In genomic region chr16:85724936-85725335, GRCh38 we compare ENCODE assay signal across 30 cellular contexts. TPM values are rescaled to one million over a fixed set of nuclear protein-coding genes. Genes with fewer than 3 reads are reported as not detected.
"Had no signal": no experiment of that assay in that cellular context is flagged by ENCODE, and none has a peak within 500 bp of the region (broad histone marks: within the 10 kb centered on the region; RNA-seq: fewer than 3 reads in every experiment).

No MANE protein-coding gene starts in this region.

- H3K27me3 Mint-ChIP-seq: activated CD4-positive, alpha-beta memory T cell treated with anti-CD3 and anti-CD28 coated beads for 36 hours; activated CD4-positive, alpha-beta T cell treated with anti-CD3 and anti-CD28 coated beads, Interleukin-2, amount 10 ng/mL, durations not matched to agents 24 days and 14 days; activated naive CD8-positive, alpha-beta T cell treated with anti-CD3 and anti-CD28 coated beads for 36 hours had no signal

- H3K27ac Mint-ChIP-seq: activated CD4-positive, alpha-beta memory T cell treated with anti-CD3 and anti-CD28 coated beads for 36 hours; activated CD4-positive, alpha-beta T cell treated with anti-CD3 and anti-CD28 coated beads, Interleukin-2, amount 10 ng/mL, durations not matched to agents 24 days and 14 days; activated naive CD4-positive, alpha-beta T cell treated with anti-CD3 and anti-CD28 coated beads for 36 hours; activated naive CD8-positive, alpha-beta T cell treated with anti-CD3 and anti-CD28 coated beads for 36 hours; activated T-helper 1 cell treated with anti-CD3 and anti-CD28 coated beads, Interleukin-12 subunit alpha, Interleukin-12 subunit beta, Interleukin-2, Interleukin-4 antibody, amounts not matched to agents 30 ng/mL and 10 ng/mL and 1 ng/mL, durations not matched to agents 14 hours and 24 hours and 36 hours; natural killer cell treated with Interleukin-12 subunit alpha and Interleukin-12 subunit beta and Interleukin-15 and Interleukin-18, amount 100 ng/mL, for 72 hours had no signal

- DNase-seq: activated CD4-positive, alpha-beta memory T cell treated with anti-CD3 and anti-CD28 coated beads for 36 hours; activated CD4-positive, alpha-beta T cell treated with anti-CD3 and anti-CD28 coated beads, Interleukin-2, amount 10 ng/mL, durations not matched to agents 24 days and 14 days; activated CD4-positive, CD25-positive, alpha-beta regulatory T cell treated with anti-CD3 and anti-CD28 coated beads, Interleukin-2, amount 50 U/mL, for 72 hours; activated CD8-positive, alpha-beta memory T cell treated with anti-CD3 and anti-CD28 coated beads, Interleukin-2, amount 50 U/mL, for 4 hours; activated effector memory CD4-positive, alpha-beta T cell treated with anti-CD3 and anti-CD28 coated beads, Interleukin-2, amount 50 U/mL, for 16 hours; activated naive CD4-positive, alpha-beta T cell treated with anti-CD3 and anti-CD28 coated beads for 36 hours; activated naive CD8-positive, alpha-beta T cell treated with anti-CD3 and anti-CD28 coated beads for 36 hours; activated T-cell treated with anti-CD3 and anti-CD28 coated beads, Interleukin-2, amount 50 U/mL, for 1 hour; adrenal gland; aorta; body of pancreas; dermis blood vessel endothelial cell; effector CD8-positive, alpha-beta T cell; esophagus squamous epithelium; left lung; lower lobe of right lung; mesendoderm; mucosa of descending colon; right lobe of liver; stimulated activated CD4-positive, alpha-beta T cell treated with anti-CD3 and anti-CD28 coated beads, Interleukin-2, amount 100 ng/mL, for 48 hours; stimulated activated naive CD8-positive, alpha-beta T cell treated with anti-CD3 and anti-CD28 coated beads, Interleukin-15, Interleukin-2, amounts not matched to agents 100 U/mL and 50 U/mL, for 24 hours; testis; transverse colon had no signal

- H3K4me3 Mint-ChIP-seq: activated CD4-positive, alpha-beta memory T cell treated with anti-CD3 and anti-CD28 coated beads for 36 hours; activated CD4-positive, alpha-beta T cell treated with anti-CD3 and anti-CD28 coated beads, Interleukin-2, amount 10 ng/mL, durations not matched to agents 24 days and 14 days; activated naive CD4-positive, alpha-beta T cell treated with anti-CD3 and anti-CD28 coated beads for 36 hours; activated naive CD8-positive, alpha-beta T cell treated with anti-CD3 and anti-CD28 coated beads for 36 hours; activated T-helper 1 cell treated with anti-CD3 and anti-CD28 coated beads, Interleukin-12 subunit alpha, Interleukin-12 subunit beta, Interleukin-2, Interleukin-4 antibody, amounts not matched to agents 30 ng/mL and 10 ng/mL and 1 ng/mL, durations not matched to agents 14 hours and 24 hours and 36 hours; natural killer cell treated with Interleukin-12 subunit alpha and Interleukin-12 subunit beta and Interleukin-15 and Interleukin-18, amount 100 ng/mL, for 72 hours had no signal

- H3K4me1 Mint-ChIP-seq: activated CD4-positive, alpha-beta T cell treated with anti-CD3 and anti-CD28 coated beads, Interleukin-2, amount 10 ng/mL, durations not matched to agents 24 days and 14 days; activated naive CD8-positive, alpha-beta T cell treated with anti-CD3 and anti-CD28 coated beads for 36 hours had no signal

- H3K4me1 ChIP-seq: adrenal gland, body of pancreas, left lung, lower lobe of right lung, testis had no signal

- H3K27ac ChIP-seq: adrenal gland, body of pancreas, epithelial cell of prostate, esophagus squamous epithelium, left lung, lower lobe of right lung, right lobe of liver, testis, transverse colon had no signal

- H3K9me3 Mint-ChIP-seq: activated CD4-positive, alpha-beta memory T cell treated with anti-CD3 and anti-CD28 coated beads for 36 hours; activated CD4-positive, alpha-beta T cell treated with anti-CD3 and anti-CD28 coated beads, Interleukin-2, amount 10 ng/mL, durations not matched to agents 24 days and 14 days; activated naive CD4-positive, alpha-beta T cell treated with anti-CD3 and anti-CD28 coated beads for 36 hours; activated naive CD8-positive, alpha-beta T cell treated with anti-CD3 and anti-CD28 coated beads for 36 hours; activated T-helper 1 cell treated with anti-CD3 and anti-CD28 coated beads, Interleukin-12 subunit alpha, Interleukin-12 subunit beta, Interleukin-2, Interleukin-4 antibody, amounts not matched to agents 30 ng/mL and 10 ng/mL and 1 ng/mL, durations not matched to agents 14 hours and 24 hours and 36 hours; natural killer cell treated with Interleukin-12 subunit alpha and Interleukin-12 subunit beta and Interleukin-15 and Interleukin-18, amount 100 ng/mL, for 72 hours had no signal

- ATAC-seq: body of pancreas; left lung; lower lobe of right lung; natural killer cell treated with Interleukin-12 subunit alpha and Interleukin-12 subunit beta and Interleukin-15 and Interleukin-18, amount 100 ng/mL, for 72 hours; right lobe of liver; stimulated activated naive CD8-positive, alpha-beta T cell treated with anti-CD3 and anti-CD28 coated beads, Interleukin-15, Interleukin-2, amounts not matched to agents 100 U/mL and 50 U/mL, for 24 hours had no signal

- H3K36me3 ChIP-seq: adrenal gland, esophagus squamous epithelium, left lung, lower lobe of right lung, right lobe of liver, transverse colon had no signal

- FAIRE-seq: colon, endometrium, frontal cortex, islet of Langerhans had no signal

- H3K36me3 Mint-ChIP-seq: activated CD4-positive, alpha-beta memory T cell treated with anti-CD3 and anti-CD28 coated beads for 36 hours; activated naive CD8-positive, alpha-beta T cell treated with anti-CD3 and anti-CD28 coated beads for 36 hours; natural killer cell treated with Interleukin-12 subunit alpha and Interleukin-12 subunit beta and Interleukin-15 and Interleukin-18, amount 100 ng/mL, for 72 hours had no signal

- H3K27me3 ChIP-seq: body of pancreas, left lung, right lobe of liver, testis, transverse colon had no signal

- H3K9me3 ChIP-seq: adrenal gland, body of pancreas, esophagus squamous epithelium, left lung, lower lobe of right lung, mucosa of descending colon, right lobe of liver, testis, transverse colon had no signal

- H3K4me3 ChIP-seq: adrenal gland, body of pancreas, esophagus squamous epithelium, left lung, lower lobe of right lung, mucosa of descending colon, right lobe of liver, testis, transverse colon had no signal

RNA-seq across cellular contexts. Expression of gene C16orf74, which starts 26.0 kb away (rescaled TPM):
- total RNA-seq: activated CD4-positive, alpha-beta memory T cell treated with anti-CD3 and anti-CD28 coated beads for 36 hours; activated T-helper 1 cell treated with anti-CD3 and anti-CD28 coated beads, Interleukin-12 subunit alpha, Interleukin-12 subunit beta, Interleukin-2, Interleukin-4 antibody, amounts not matched to agents 30 ng/mL and 10 ng/mL and 1 ng/mL, durations not matched to agents 14 hours and 24 hours and 36 hours; natural killer cell treated with Interleukin-12 subunit alpha and Interleukin-12 subunit beta and Interleukin-15 and Interleukin-18, amount 100 ng/mL, for 72 hours had no signal
- polyA plus RNA-seq: aorta had no signal
